Comparison of ENCODE assay signal across 1 cellular context in the genomic region with DNA sequence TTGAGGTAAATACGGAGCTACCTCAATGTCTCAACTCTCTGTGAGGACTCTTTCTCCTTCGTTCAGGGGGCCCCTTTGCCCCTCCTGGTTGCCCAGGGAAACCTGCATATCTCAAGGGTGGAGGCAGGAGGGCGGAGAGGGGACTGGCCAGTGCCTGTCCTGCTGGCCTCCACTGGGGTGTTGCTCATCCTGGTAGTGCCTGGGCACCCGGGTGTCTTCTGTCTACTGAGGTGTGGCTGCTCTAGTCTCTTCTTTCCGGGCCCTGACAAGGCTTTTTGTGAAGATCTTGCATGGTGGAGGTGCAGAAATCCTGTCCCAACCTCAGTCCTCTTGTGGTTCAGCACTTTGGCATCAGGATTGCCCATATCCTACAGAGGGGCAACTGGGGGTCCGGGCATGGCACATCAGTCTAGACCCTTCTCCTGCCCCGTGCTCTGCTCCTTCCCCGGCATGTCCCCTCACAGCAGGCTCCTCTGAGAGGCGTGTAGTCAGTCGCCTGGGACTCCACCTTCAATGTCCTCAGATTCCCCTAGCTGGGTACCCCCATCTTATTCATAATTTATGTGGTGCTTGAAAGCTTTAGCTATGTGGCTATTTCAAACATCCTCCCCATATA.
TF ChIP-seq lines count a peak whose summit lies in the region.

No MANE protein-coding gene starts in this region.

TF ChIP-seq in K562, 482 proteins besides CTCF, POLR2A, EP300 and RAD21:
- TF ChIP-seq EP400 (IDR thresholded peaks at IDR 0.05) = no peak
- TF ChIP-seq PRPF4 (IDR thresholded peaks at IDR 0.05; ENCODE audit: insufficient read depth, low read depth, low read length, poor library complexity, severe bottlenecking) = no peak
- TF ChIP-seq, protein P1, sequence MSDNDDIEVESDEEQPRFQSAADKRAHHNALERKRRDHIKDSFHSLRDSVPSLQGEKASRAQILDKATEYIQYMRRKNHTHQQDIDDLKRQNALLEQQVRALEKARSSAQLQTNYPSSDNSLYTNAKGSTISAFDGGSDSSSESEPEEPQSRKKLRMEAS (CRISPR knock-in tag; IDR thresholded peaks at IDR 0.05) = no peak
- TF ChIP-seq RFX1 (IDR thresholded peaks at IDR 0.05) = peak; percentile 10; the same call in 1 of the 2 replicates
- peak; percentile 16 for TF ChIP-seq CBX2 (IDR thresholded peaks at IDR 0.05; ENCODE audit: insufficient read depth, low read length, poor library complexity, severe bottlenecking)
- TF ChIP-seq SRSF3 (IDR thresholded peaks at IDR 0.05; ENCODE audit: insufficient read depth, low read length) = no peak
- no peak for TF ChIP-seq ZNF41 (CRISPR knock-in tag; conservative IDR thresholded peaks at IDR 0.05)
- no peak for TF ChIP-seq OTX1 (CRISPR knock-in tag; IDR thresholded peaks at IDR 0.05)
- TF ChIP-seq, protein P2, sequence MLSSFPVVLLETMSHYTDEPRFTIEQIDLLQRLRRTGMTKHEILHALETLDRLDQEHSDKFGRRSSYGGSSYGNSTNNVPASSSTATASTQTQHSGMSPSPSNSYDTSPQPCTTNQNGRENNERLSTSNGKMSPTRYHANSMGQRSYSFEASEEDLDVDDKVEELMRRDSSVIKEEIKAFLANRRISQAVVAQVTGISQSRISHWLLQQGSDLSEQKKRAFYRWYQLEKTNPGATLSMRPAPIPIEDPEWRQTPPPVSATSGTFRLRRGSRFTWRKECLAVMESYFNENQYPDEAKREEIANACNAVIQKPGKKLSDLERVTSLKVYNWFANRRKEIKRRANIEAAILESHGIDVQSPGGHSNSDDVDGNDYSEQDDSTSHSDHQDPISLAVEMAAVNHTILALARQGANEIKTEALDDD (IDR thresholded peaks at IDR 0.05) = no peak
- no peak for TF ChIP-seq NONO (IDR thresholded peaks at IDR 0.05; ENCODE audit: low read depth in 2 of 2, low read length in 1 of 2)
